9 cellular contexts compared by ENCODE assay signal in the genomic region with DNA sequence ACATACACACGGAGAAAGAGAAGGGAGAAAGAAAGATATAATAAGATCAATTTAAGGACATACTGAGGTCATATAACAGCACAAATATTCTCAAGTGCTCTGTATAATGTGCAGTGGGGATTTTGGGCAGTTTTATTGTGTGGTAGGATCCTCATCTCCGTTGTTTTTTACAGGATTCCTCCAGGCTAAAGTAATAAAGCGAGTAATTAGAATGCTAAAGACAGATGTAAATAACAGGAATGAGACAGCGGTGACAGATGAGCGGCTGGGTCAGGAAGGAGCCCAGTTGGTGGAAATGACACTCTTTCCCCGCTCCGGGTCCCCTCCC. TPM values are rescaled to one million over a fixed set of nuclear protein-coding genes. Genes with fewer than 3 reads are reported as not detected.
DNase-seq lines count a peak whose midpoint lies in the region; ATAC-seq and TF ChIP-seq lines count a peak whose summit lies in the region.
"Had no signal": no experiment of that assay in that cellular context is flagged by ENCODE, and none has a peak within 500 bp of the region (broad histone marks: within the 10 kb centered on the region; RNA-seq: fewer than 3 reads in every experiment).

No MANE protein-coding gene starts in this region.

- TF ChIP-seq CTCF in right atrium auricular region (IDR thresholded peaks at IDR 0.05): no peak
- TF ChIP-seq CTCF in colonic mucosa (IDR thresholded peaks at IDR 0.05): no peak
- no peak for TF ChIP-seq CTCF in vagina (IDR thresholded peaks at IDR 0.05)

- peaks cover 75 to 86% (median 79%) of the 10 kb centered on the region in 5 donors for H3K27me3 Mint-ChIP-seq in naive thymus-derived CD4-positive, alpha-beta T cell

- CTCF ChIA-PET in naive thymus-derived CD4-positive, alpha-beta T cell (lab: Charles Lee): no interaction called here

- no peak overlapping the region for H3K27ac ChIP-seq in right atrium auricular region
- H3K27ac ChIP-seq in colonic mucosa: no peak overlapping the region
- H3K27ac ChIP-seq in naive thymus-derived CD4-positive, alpha-beta T cell (ENCODE audit: low read depth, low read length): no peak overlapping the region
- H3K27ac ChIP-seq in vagina: no peak overlapping the region
- H3K27ac ChIP-seq: VCaP had no signal

- H3K4me3 ChIP-seq in right atrium auricular region: peak overlapping the region; percentile 34 to 57
- H3K4me3 ChIP-seq in colonic mucosa: peak overlapping the region; percentile 20
- H3K4me3 ChIP-seq in naive thymus-derived CD4-positive, alpha-beta T cell (ENCODE audit: low read length): no peak overlapping the region
- H3K4me3 ChIP-seq in vagina: peak overlapping the region; percentile 39 to 47

- no peak for DNase-seq in right atrium auricular region (ENCODE audit: low spot score)
- DNase-seq in cardiac septum (ENCODE audit: low spot score): no peak
- DNase-seq in colonic mucosa: no peak
- no peak for DNase-seq in naive thymus-derived CD4-positive, alpha-beta T cell
- no peak for DNase-seq in vagina (ENCODE audit: extremely low spot score in 2 of 2)
- DNase-seq in COLO829 (ENCODE audit: low spot score): no peak
- no peak for DNase-seq in HPDE6-E6E7 (ENCODE audit: extremely low spot score)

- H3K36me3 ChIP-seq in right atrium auricular region (no peaks in the 10 kb centered on the region), colonic mucosa (no peaks in the 10 kb centered on the region), vagina (no peaks in the 10 kb centered on the region)
- no peaks in the 10 kb centered on the region for H3K36me3 ChIP-seq in naive thymus-derived CD4-positive, alpha-beta T cell (ENCODE audit: control insufficient read depth in 2 of 3, insufficient read depth in 3 of 3, low read length in 3 of 3)

- H3K4me1 Mint-ChIP-seq in naive thymus-derived CD4-positive, alpha-beta T cell: peaks cover 5 to 24% (median 14%) of the 10 kb centered on the region in 7 donors

- H3K27me3 ChIP-seq in right atrium auricular region (peaks cover 0 to 3% of the 10 kb centered on the region in 2 donors), colonic mucosa (peaks cover 35% of the 10 kb centered on the region), vagina (no peaks in the 10 kb centered on the region)
- H3K27me3 ChIP-seq in naive thymus-derived CD4-positive, alpha-beta T cell (ENCODE audit: control insufficient read depth in 2 of 2, insufficient read depth in 2 of 2, low read length in 2 of 2): peaks cover 0 to 15% of the 10 kb centered on the region in 2 donors

- peaks cover 0 to 13% (median 0%) of the 10 kb centered on the region in 11 donors for H3K9me3 Mint-ChIP-seq in naive thymus-derived CD4-positive, alpha-beta T cell

- POLR2A ChIA-PET in naive thymus-derived CD4-positive, alpha-beta T cell (lab: Charles Lee): no interaction called here

- no peaks in the 10 kb centered on the region for H3K36me3 Mint-ChIP-seq in naive thymus-derived CD4-positive, alpha-beta T cell

- no peak overlapping the region for H3K27ac Mint-ChIP-seq in naive thymus-derived CD4-positive, alpha-beta T cell

- ATAC-seq in naive thymus-derived CD4-positive, alpha-beta T cell: no peak
- ATAC-seq in activated CD4-positive, CD25-positive, alpha-beta regulatory T cell treated with anti-CD3 and anti-CD28 coated beads, Interleukin-2, amount 50 U/mL, for 24 hours: no peak

- no peaks in the 10 kb centered on the region for H3K9me3 ChIP-seq in right atrium auricular region
- H3K9me3 ChIP-seq in colonic mucosa: no peaks in the 10 kb centered on the region
- H3K9me3 ChIP-seq in naive thymus-derived CD4-positive, alpha-beta T cell (ENCODE audit: control insufficient read depth in 2 of 3, low read length in 3 of 3): no peaks in the 10 kb centered on the region
- H3K9me3 ChIP-seq in vagina: no peaks in the 10 kb centered on the region

- no peak for TF ChIP-seq POLR2A in vagina (IDR thresholded peaks at IDR 0.05)

- H3K4me1 ChIP-seq in right atrium auricular region: peaks cover 0 to 14% of the 10 kb centered on the region in 2 donors
- no peaks in the 10 kb centered on the region for H3K4me1 ChIP-seq in colonic mucosa
- H3K4me1 ChIP-seq in naive thymus-derived CD4-positive, alpha-beta T cell (ENCODE audit: control insufficient read depth in 2 of 2, insufficient read depth in 2 of 2, low read length in 2 of 2): no peaks in the 10 kb centered on the region
- no peaks in the 10 kb centered on the region for H3K4me1 ChIP-seq in vagina

- no peak overlapping the region for H3K9ac ChIP-seq in colonic mucosa (ENCODE audit: low read depth in 2 of 2, low read length in 2 of 2)

- intact Hi-C loops in cardiac septum (cut with DNase I) (no loop called here), colonic mucosa (cut with DNase I) (no loop called here), vagina (cut with DNase I) (no loop called here)
- intact Hi-C loops in naive thymus-derived CD4-positive, alpha-beta T cell (cut with micrococcal nuclease): no loop called here

- H3K4me3 Mint-ChIP-seq in naive thymus-derived CD4-positive, alpha-beta T cell: peak overlapping the region; percentile 66 to 86 (median 78)

RNA-seq across cellular contexts. Expression of a gene that starts 15.9 kb away (rescaled TPM):
- total RNA-seq in right atrium auricular region (not detected), cardiac septum (not detected), colonic mucosa (not detected), vagina (not detected)
- not detected for total RNA-seq in naive thymus-derived CD4-positive, alpha-beta T cell
- polyA plus RNA-seq in naive thymus-derived CD4-positive, alpha-beta T cell: not detected
